In the genomic region with DNA sequence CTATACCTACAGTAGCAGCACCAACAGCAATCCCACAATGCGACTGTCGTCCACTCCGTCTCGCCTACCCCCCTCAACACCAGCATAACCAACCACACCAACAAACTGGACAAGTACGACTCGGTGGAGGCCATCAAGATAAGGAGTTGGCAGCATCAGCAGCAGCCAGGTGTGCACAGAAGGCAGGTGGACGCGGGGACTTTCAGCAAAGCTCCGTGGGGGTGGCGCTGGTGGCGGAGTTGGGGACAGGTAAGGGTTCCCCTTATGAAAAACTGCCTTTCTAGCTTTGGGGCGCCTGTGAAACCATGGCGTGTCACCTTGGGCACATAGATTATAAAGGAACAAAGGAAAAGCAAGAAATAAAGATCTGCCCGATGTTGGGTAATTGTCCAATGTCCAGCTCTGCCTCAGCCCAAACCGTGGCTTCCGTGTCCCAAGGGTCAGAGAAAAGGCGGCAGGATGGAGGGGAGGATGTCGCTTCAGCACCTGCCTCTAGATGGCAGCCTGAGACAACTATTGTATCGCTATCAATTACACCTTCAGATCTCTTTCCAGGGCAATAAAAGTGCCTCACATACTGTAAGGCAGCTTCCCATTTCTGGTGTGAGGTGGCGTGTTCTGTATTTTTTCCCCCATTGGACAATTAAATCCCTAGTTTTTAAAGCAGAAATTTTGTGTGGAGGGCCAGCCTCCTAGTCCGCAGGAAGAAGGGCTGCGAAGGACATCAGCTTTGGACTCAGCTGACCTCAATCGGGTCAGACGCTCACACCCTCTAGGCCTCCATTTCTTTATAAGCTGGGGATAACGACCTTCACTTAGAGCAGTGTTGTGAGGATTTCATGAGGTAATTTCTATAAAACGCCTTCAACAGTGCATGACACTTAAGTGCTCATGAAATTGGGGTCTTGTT, we compare ENCODE assay signal across 8 cellular contexts. TPM values are rescaled to one million over a fixed set of nuclear protein-coding genes. Genes with fewer than 3 reads are reported as not detected.
DNase-seq lines count a peak whose midpoint lies in the region; ATAC-seq and TF ChIP-seq lines count a peak whose summit lies in the region.

No MANE protein-coding gene starts in this region.

- H3K4me3 ChIP-seq in fibroblast of mammary gland (ENCODE audit: control insufficient read depth, low read depth, low read length), result no peak overlapping the region
- no peak overlapping the region for H3K4me3 ChIP-seq in neural progenitor cell

- no peak overlapping the region for H3K4me3 Mint-ChIP-seq in neural progenitor cell

- H3K4me1 ChIP-seq in neural progenitor cell, result no peaks in the 10 kb centered on the region

- no peak overlapping the region for H3K4me2 ChIP-seq in neural progenitor cell

- H3K9me3 Mint-ChIP-seq in neural progenitor cell, result peaks cover 12% of the 10 kb centered on the region

- H3K27ac ChIP-seq in neural progenitor cell, result no peak overlapping the region

- H3K4me1 Mint-ChIP-seq in neural progenitor cell, result peaks cover 4% of the 10 kb centered on the region

- H3K27me3 Mint-ChIP-seq in neural progenitor cell (ENCODE audit: insufficient read depth, low read depth), result peaks cover 5% of the 10 kb centered on the region

- peak; percentile 36 for DNase-seq in Caki2 (ENCODE audit: low read depth)
- DNase-seq in NCI-H345 treated with DMSO at 0.1 percent for 48 hours (lab: John Stamatoyannopoulos, UW; ENCODE audit: unreplicated experiment), result peak; percentile 69
- peak; percentile 38 to 61 for DNase-seq in activated CD4-positive, alpha-beta T cell treated with anti-CD3 and anti-CD28 coated beads, Interleukin-2, amount 50 U/mL, for 48 hours
- DNase-seq in fibroblast of mammary gland (ENCODE audit: low read depth), result peak; percentile 66
- peak; percentile 78 for DNase-seq in neural progenitor cell (ENCODE audit: low spot score)
- no peak for DNase-seq in GOT3 (lab: John Stamatoyannopoulos, UW)

- peak; percentile 78 for TF ChIP-seq CTCF in fibroblast of mammary gland (conservative IDR thresholded peaks at IDR 0.05; ENCODE audit: control insufficient read depth, insufficient read depth, low read depth, low read length)
- TF ChIP-seq CTCF in neural progenitor cell (IDR thresholded peaks at IDR 0.05), result peak; percentile 90

- peak overlapping the region; percentile 46 for H2AFZ ChIP-seq in neural progenitor cell (replicated peaks)

- H3K79me2 ChIP-seq in neural progenitor cell (ENCODE audit: low read depth), result no peaks in the 10 kb centered on the region

- peak; percentile 95 for ATAC-seq in GM19372 (IDR thresholded peaks at IDR 0.05; ENCODE audit: low read depth, unreplicated experiment)
- ATAC-seq in HG03442 (IDR thresholded peaks at IDR 0.05; ENCODE audit: unreplicated experiment), result peak; percentile 82

- no peaks in the 10 kb centered on the region for H3F3A ChIP-seq in neural progenitor cell (ENCODE audit: low read depth)

- no peaks in the 10 kb centered on the region for H4K20me1 ChIP-seq in neural progenitor cell (ENCODE audit: low read depth)

- no peaks in the 10 kb centered on the region for H3K36me3 Mint-ChIP-seq in neural progenitor cell

- no peak overlapping the region for H3K27ac Mint-ChIP-seq in neural progenitor cell

- H3K27me3 ChIP-seq in neural progenitor cell, result no peaks in the 10 kb centered on the region

- H3K36me3 ChIP-seq in neural progenitor cell, result no peaks in the 10 kb centered on the region

- in situ Hi-C loops in Caki2 (cut with HindIII; ENCODE audit: low pct_unique_long_range_greater_than_20kb, low sequenced_read_pairs), result no loop called here

- H3K9ac ChIP-seq in neural progenitor cell, result no peak overlapping the region

- H3K9me3 ChIP-seq in neural progenitor cell (ENCODE audit: low read depth), result no peaks in the 10 kb centered on the region

RNA-seq across cellular contexts. Expression of gene MTRR, which starts 58.8 kb away (rescaled TPM):
- 22.8 and 32.3 TPM in 2 replicates for total RNA-seq in Caki2 (2014; rRNA removed; shearing (Covaris generic); ENCODE audit: low replicate concordance)
- total RNA-seq in neural progenitor cell (ENCODE audit: low replicate concordance), result 53.5 and 54.5 TPM in 2 replicates

RNA-seq across cellular contexts. Expression of gene FASTKD3, which starts 58.9 kb away (rescaled TPM):
- total RNA-seq in Caki2 (2014; rRNA removed; shearing (Covaris generic); ENCODE audit: low replicate concordance), result 5.1 and 10.2 TPM in 2 replicates
- total RNA-seq in neural progenitor cell (ENCODE audit: low replicate concordance), result 25.2 and 32.2 TPM in 2 replicates
